ENCODE assay signal across 8 cellular contexts in genomic region chr14:104678901-104679705, GRCh38. TPM values are rescaled to one million over a fixed set of nuclear protein-coding genes. Genes with fewer than 3 reads are reported as not detected.
DNase-seq lines count a peak whose midpoint lies in the region; ATAC-seq and TF ChIP-seq lines count a peak whose summit lies in the region.

No MANE protein-coding gene starts in this region.

- H4K20me1 ChIP-seq in IMR-90 (ENCODE audit: insufficient read depth, low read length), result no peaks in the 10 kb centered on the region

- dilution Hi-C loops in IMR-90 (cut with HindIII; ENCODE audit: low sequenced_read_pairs, unreplicated experiment), result no loop called here

- POLR2A ChIA-PET in IMR-90 (lab: Charles Lee; ENCODE audit: unreplicated experiment), result no interaction called here

- H3K23ac ChIP-seq in IMR-90 (ENCODE audit: low read depth, low read length), result no peak overlapping the region

- H3K4me3 ChIP-seq in IMR-90 (ENCODE audit: insufficient read depth, low read depth, low read length) (no peak overlapping the region), ascending aorta (peak overlapping the region in 1 of 2 donors; percentile 67), lower lobe of right lung (no peak overlapping the region), stomach (peak overlapping the region in 1 of 4 donors; percentile 53)

- no peak for TF ChIP-seq EP300 in stomach (IDR thresholded peaks at IDR 0.05)

- 92% methylated on average over 4 of the region's 18 CpGs; no CpG with 5 or more reads in 1 of the 2 experiments for WGBS in IMR-90 (ENCODE audit: extremely low coverage in 2 of 2, insufficient read length in 1 of 2), 2 experiments
- 72 to 83% (median 81%) methylated on average over 7 to 18 of the region's 18 CpGs for WGBS in stomach, 5 donors

- H4K91ac ChIP-seq in IMR-90 (ENCODE audit: insufficient read depth, low read depth, low read length), result peak overlapping the region; percentile 94

- H3K14ac ChIP-seq in IMR-90 (replicated peaks; ENCODE audit: low read depth, low read length), result peak overlapping the region; percentile 59; the same call in 1 of the 2 replicates

- in situ Hi-C loops in IMR-90 (cut with MboI; ENCODE audit: low sequenced_read_pairs), result no loop called here

- H3K4me2 ChIP-seq in IMR-90 (ENCODE audit: low read depth, low read length), result no peak overlapping the region

- DNase-seq in IMR-90 (no peak), ascending aorta (ENCODE audit: low spot score in 2 of 2) (peak in 1 of 2 donors; percentile 63), lower lobe of right lung (peak; percentile 44), stomach (no peak)

- H3K56ac ChIP-seq in IMR-90 (ENCODE audit: extremely low read depth, insufficient read depth, low read length), result peak overlapping the region; percentile 35; the same call in 1 of the 2 replicates

- no peak for TF ChIP-seq RAD21 in IMR-90 (IDR thresholded peaks at IDR 0.05; ENCODE audit: low read length)

- peak overlapping the region; percentile 100 for H2AK9ac ChIP-seq in IMR-90 (replicated peaks; ENCODE audit: low read depth, low read length, poor library complexity)

- H3K27me3 ChIP-seq in IMR-90 (ENCODE audit: control insufficient read depth, insufficient read depth, low read length), result no peaks in the 10 kb centered on the region
- H3K27me3 ChIP-seq in ascending aorta, result no peaks in the 10 kb centered on the region
- no peaks in the 10 kb centered on the region for H3K27me3 ChIP-seq in lower lobe of right lung (ENCODE audit: low read depth)
- no peaks in the 10 kb centered on the region for H3K27me3 ChIP-seq in stomach

- TF ChIP-seq CTCF in IMR-90 (conservative IDR thresholded peaks at IDR 0.05; ENCODE audit: low read depth, low read length) (no peak), ascending aorta (IDR thresholded peaks at IDR 0.05) (no peak), lower lobe of right lung (IDR thresholded peaks at IDR 0.05) (no peak), stomach (IDR thresholded peaks at IDR 0.05) (no peak)

- CTCF ChIA-PET in IMR-90 (lab: Yijun Ruan, JAX), result no interaction called here

- H3K9me3 ChIP-seq in IMR-90 (ENCODE audit: control insufficient read depth, insufficient read depth, low read length) (no peaks in the 10 kb centered on the region), ascending aorta (no peaks in the 10 kb centered on the region), lower lobe of right lung (no peaks in the 10 kb centered on the region), stomach (no peaks in the 10 kb centered on the region)

- TF ChIP-seq POLR2A in IMR-90 (IDR thresholded peaks at IDR 0.05; ENCODE audit: low read depth, low read length) (no peak), stomach (IDR thresholded peaks at IDR 0.05) (no peak)

- peak overlapping the region; percentile 82 for H3K27ac ChIP-seq in IMR-90 (ENCODE audit: insufficient read depth, low read length)
- peak overlapping the region; percentile 88 to 89 for H3K27ac ChIP-seq in ascending aorta
- peak overlapping the region; percentile 84 for H3K27ac ChIP-seq in lower lobe of right lung
- peak overlapping the region; percentile 89 to 95 (median 93) for H3K27ac ChIP-seq in stomach

- H3K36me3 ChIP-seq in IMR-90 (ENCODE audit: control insufficient read depth, insufficient read depth, low read length) (no peaks in the 10 kb centered on the region), ascending aorta (no peaks in the 10 kb centered on the region), lower lobe of right lung (no peaks in the 10 kb centered on the region), stomach (no peaks in the 10 kb centered on the region)

- H3K9ac ChIP-seq in IMR-90 (ENCODE audit: low read depth, low read length), result peak overlapping the region; percentile 68

- H2BK15ac ChIP-seq in IMR-90 (ENCODE audit: low read depth, low read length), result peak overlapping the region; percentile 70; the same call in 1 of the 3 replicates

- ATAC-seq in IMR-90 (ENCODE audit: low read depth), result no peak
- ATAC-seq in lower lobe of right lung, result no peak
- ATAC-seq in GM19351 (IDR thresholded peaks at IDR 0.05; ENCODE audit: unreplicated experiment), result no peak
- no peak for ATAC-seq in GM21576 (IDR thresholded peaks at IDR 0.05; ENCODE audit: unreplicated experiment)
- no peak for ATAC-seq in HG02623 (IDR thresholded peaks at IDR 0.05; ENCODE audit: unreplicated experiment)
- no peak for ATAC-seq in HG03095 (IDR thresholded peaks at IDR 0.05; ENCODE audit: unreplicated experiment)

- peaks cover 3 to 32% of the 10 kb centered on the region in 2 experiments; a peak in 2 of 4 replicates for H3K79me1 ChIP-seq in IMR-90 (ENCODE audit: low read depth in 1 of 2, low read length in 2 of 2)

- peak overlapping the region; percentile 86 to 99 for H4K8ac ChIP-seq in IMR-90 (ENCODE audit: low read depth in 2 of 2, low read length in 2 of 2)

- peak overlapping the region; percentile 95 for H4K5ac ChIP-seq in IMR-90 (ENCODE audit: low read depth, low read length)

- peaks cover 43% of the 10 kb centered on the region for H3K4me1 ChIP-seq in IMR-90 (ENCODE audit: control insufficient read depth, insufficient read depth, low read length)
- peaks cover 45 to 52% of the 10 kb centered on the region in 2 donors for H3K4me1 ChIP-seq in ascending aorta
- peaks cover 61% of the 10 kb centered on the region for H3K4me1 ChIP-seq in lower lobe of right lung
- H3K4me1 ChIP-seq in stomach, result peaks cover 60 to 65% (median 64%) of the 10 kb centered on the region in 4 donors

- peak overlapping the region; percentile 91; the same call in 1 of the 2 replicates for H3K18ac ChIP-seq in IMR-90 (ENCODE audit: low read depth, low read length)

- H2AFZ ChIP-seq in IMR-90 (replicated peaks; ENCODE audit: low read length, poor library complexity), result peak overlapping the region; percentile 91

- H2BK20ac ChIP-seq in IMR-90 (ENCODE audit: low read depth, low read length), result peak overlapping the region; percentile 91

- BruUV-seq in IMR-90 (replicated peaks; lab: Mats Ljungman, UMichigan), result no TSS peak

- H2BK120ac ChIP-seq in IMR-90 (ENCODE audit: low read depth, low read length), result peak overlapping the region; percentile 94

- H2BK5ac ChIP-seq in IMR-90 (ENCODE audit: low read depth, low read length, poor library complexity, severe bottlenecking), result peak overlapping the region; percentile 98

- H3K9me1 ChIP-seq in IMR-90 (ENCODE audit: insufficient read depth, low read length), result peaks cover 15% of the 10 kb centered on the region

- H3K4ac ChIP-seq in IMR-90 (ENCODE audit: low read depth, low read length), result peak overlapping the region; percentile 98

- intact Hi-C loops in IMR-90 (cut with micrococcal nuclease) (no loop called here), ascending aorta (cut with DNase I) (loop anchor here (10.0 kb wide), 1 partner anchor 566 kb away; the partner anchor contains the start of gene BTBD6), lower lobe of right lung (cut with DNase I) (no loop called here), stomach (cut with DNase I; ENCODE audit: low total_unique reads) (no loop called here)

- peak overlapping the region; percentile 92 for H2AK5ac ChIP-seq in IMR-90 (ENCODE audit: low read depth, low read length)

TF ChIP-seq in IMR-90, 13 proteins besides CTCF, POLR2A, EP300 and RAD21:
- TF ChIP-seq MAFK (IDR thresholded peaks at IDR 0.05; ENCODE audit: low read depth, low read length) (no peak), NFE2L2 (IDR thresholded peaks at IDR 0.05; ENCODE audit: low read depth, low read length) (no peak)
TF ChIP-seq in IMR-90: peak in this region for 0.

RNA-seq across cellular contexts. Expression of gene INF2, which starts 10.3 kb away (rescaled TPM):
- total RNA-seq in IMR-90 (2012; rRNA removed) (16.8 and 20.0 TPM in 2 replicates), ascending aorta (249 TPM), lower lobe of right lung (116 TPM), stomach (100 to 1,000 TPM in 4 of 5 donors, 10 to 100 TPM in 1; 45.9 to 385 (median 184) TPM)
- polyA plus RNA-seq in IMR-90 (2012; rRNA removed) (62.1 and 76.2 TPM in 2 replicates), stomach (100 to 1,000 TPM in 1 of 3 donors, 10 to 100 TPM in 2; 74.7 to 113 (median 90.3) TPM)
- 39.3 and 68.1 TPM in 2 replicates for polyA plus RNA-seq in IMR-90 (2012; cell fraction: cytosol; rRNA removed)
- polyA plus RNA-seq in IMR-90 (2012; cell fraction: nucleus; rRNA removed; ENCODE audit: low replicate concordance), result 179 and 366 TPM in 2 replicates

RNA-seq across cellular contexts. Expression of gene ADSS1, which starts 44.9 kb away (rescaled TPM):
- 1.8 and 2.5 TPM in 2 replicates for total RNA-seq in IMR-90 (2012; rRNA removed)
- polyA plus RNA-seq in IMR-90 (2012; rRNA removed), result 3.9 and 5.2 TPM in 2 replicates
- polyA plus RNA-seq in IMR-90 (2012; cell fraction: cytosol; rRNA removed), result 5.9 and 6.5 TPM in 2 replicates
- 28.6 and 32.1 TPM in 2 replicates for polyA plus RNA-seq in IMR-90 (2012; cell fraction: nucleus; rRNA removed; ENCODE audit: low replicate concordance)
- total RNA-seq in ascending aorta, result 30.2 TPM
- total RNA-seq in lower lobe of right lung, result 5.1 TPM
- total RNA-seq in stomach, result 10 to 100 TPM in 1 of 5 donors, 1 to 10 TPM in 3, not detected in 1; 7.0 to 59.4 (median 7.6) TPM
- polyA plus RNA-seq in stomach, result 10 to 100 TPM; 12.3 to 16.7 (median 14.5) TPM
